In the genomic region with DNA sequence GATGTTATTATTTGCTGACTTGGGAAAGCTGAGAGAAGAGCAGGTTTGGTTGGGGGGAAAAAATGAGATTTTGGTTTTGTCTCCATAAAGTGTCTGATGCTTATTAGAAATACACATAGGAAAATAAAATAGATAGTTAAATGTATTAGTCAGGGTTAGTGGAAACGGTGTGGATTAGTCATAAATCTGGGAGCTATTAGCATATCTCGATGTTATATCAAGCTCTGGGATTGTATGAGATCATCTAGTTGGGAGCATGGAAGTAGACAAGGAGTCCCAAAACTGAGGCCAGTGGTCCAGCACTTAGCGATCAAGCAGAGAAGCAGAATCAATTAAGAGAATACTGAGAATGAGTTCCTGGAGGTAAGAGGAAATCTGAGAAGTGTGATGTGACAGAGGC, we compare ENCODE assay signal across 30 cellular contexts.
"Had no signal": no experiment of that assay in that cellular context is flagged by ENCODE, and none has a peak within 500 bp of the region (broad histone marks: within the 10 kb centered on the region; RNA-seq: fewer than 3 reads in every experiment).

No MANE protein-coding gene starts in this region.

- H3K9me3 ChIP-seq: ascending aorta, gastroesophageal sphincter, stomach, thyroid gland, upper lobe of left lung, vagina had no signal

- H3K27me3 ChIP-seq: ascending aorta, gastroesophageal sphincter, hepatocyte, stomach, thyroid gland, upper lobe of left lung, vagina had no signal

- H3K9me3 Mint-ChIP-seq: activated naive CD8-positive, alpha-beta T cell treated with anti-CD3 and anti-CD28 coated beads, Interleukin-2, amount 10 ng/mL, durations not matched to agents 7 days and 5 days; nephron; stimulated activated memory B cell treated with anti-CD40 and anti-IgM and Interleukin-4, amounts not matched to agents 10 μg/mL and 1 μg/mL and 100 μg/mL, for 72 hours had no signal

- H3K4me3 ChIP-seq: ascending aorta, gastroesophageal sphincter, hepatocyte, stomach, thyroid gland, upper lobe of left lung, vagina had no signal

- ATAC-seq: activated CD4-positive, alpha-beta T cell treated with anti-CD3 and anti-CD28 coated beads for 36 hours; gastroesophageal sphincter; left cardiac atrium; left ventricle myocardium superior; sciatic nerve; stimulated activated memory B cell treated with anti-CD40 and anti-IgM and Interleukin-4, amounts not matched to agents 10 μg/mL and 1 μg/mL and 100 μg/mL, for 72 hours had no signal

- H3K27ac ChIP-seq: ascending aorta, gastroesophageal sphincter, hepatocyte, stomach, thyroid gland, upper lobe of left lung, vagina had no signal

- H3K4me2 ChIP-seq: hepatocyte had no signal

- DNase-seq: activated CD4-positive, alpha-beta T cell treated with anti-CD3 and anti-CD28 coated beads for 36 hours; activated CD4-positive, CD25-positive, alpha-beta regulatory T cell; activated CD8-positive, alpha-beta memory T cell treated with anti-CD3 and anti-CD28 coated beads for 24 hours; activated effector memory CD4-positive, alpha-beta T cell treated with anti-CD3 and anti-CD28 coated beads, Interleukin-2, amount 50 U/mL, for 16 hours; activated naive CD4-positive, alpha-beta T cell treated with anti-CD3 and anti-CD28 coated beads for 36 hours; activated naive CD8-positive, alpha-beta T cell treated with anti-CD3 and anti-CD28 coated beads, Interleukin-2, amount 10 ng/mL, durations not matched to agents 7 days and 5 days; central memory CD4-positive, alpha-beta T cell; effector CD4-positive, alpha-beta T cell; left cardiac atrium; left ventricle myocardium superior; retina; small intestine; stimulated activated CD4-positive, alpha-beta T cell treated with anti-CD3 and anti-CD28 coated beads, Interleukin-1b, Interleukin-23, amount 100 ng/mL, for 48 hours; stimulated activated CD4-positive, alpha-beta T cell treated with anti-CD3 and anti-CD28 coated beads, Interleukin-4, amount 100 ng/mL, for 4 hours; stimulated activated CD8-positive, alpha-beta memory T cell treated with anti-CD3 and anti-CD28 coated beads, Interleukin-4, amount 100 ng/mL, for 48 hours; stomach; T-helper 1 cell; thyroid gland; upper lobe of left lung had no signal

- H3K4me1 Mint-ChIP-seq: activated CD4-positive, alpha-beta T cell treated with anti-CD3 and anti-CD28 coated beads for 36 hours; activated naive CD8-positive, alpha-beta T cell treated with anti-CD3 and anti-CD28 coated beads, Interleukin-2, amount 10 ng/mL, durations not matched to agents 7 days and 5 days; nephron; stimulated activated memory B cell treated with anti-CD40 and anti-IgM and Interleukin-4, amounts not matched to agents 10 μg/mL and 1 μg/mL and 100 μg/mL, for 72 hours had no signal

- H3K27me3 Mint-ChIP-seq: activated CD4-positive, alpha-beta T cell treated with anti-CD3 and anti-CD28 coated beads for 36 hours; activated naive CD8-positive, alpha-beta T cell treated with anti-CD3 and anti-CD28 coated beads, Interleukin-2, amount 10 ng/mL, durations not matched to agents 7 days and 5 days; stimulated activated memory B cell treated with anti-CD40 and anti-IgM and Interleukin-4, amounts not matched to agents 10 μg/mL and 1 μg/mL and 100 μg/mL, for 72 hours had no signal

- H3K4me1 ChIP-seq: ascending aorta, gastroesophageal sphincter, stomach, thyroid gland, upper lobe of left lung, vagina had no signal

- FAIRE-seq: endometrium, keratinocyte, small intestine had no signal

- H3K4me3 Mint-ChIP-seq: activated CD4-positive, alpha-beta T cell treated with anti-CD3 and anti-CD28 coated beads for 36 hours; activated naive CD4-positive, alpha-beta T cell treated with anti-CD3 and anti-CD28 coated beads for 36 hours; activated naive CD8-positive, alpha-beta T cell treated with anti-CD3 and anti-CD28 coated beads, Interleukin-2, amount 10 ng/mL, durations not matched to agents 7 days and 5 days; activated T-helper 1 cell treated with anti-CD3 and anti-CD28 coated beads, Interleukin-12 subunit alpha, Interleukin-12 subunit beta, Interleukin-2, Interleukin-4 antibody, amounts not matched to agents 30 ng/mL and 10 ng/mL and 1 ng/mL, durations not matched to agents 14 hours and 24 hours and 36 hours; nephron; stimulated activated memory B cell treated with anti-CD40 and anti-IgM and Interleukin-4, amounts not matched to agents 10 μg/mL and 1 μg/mL and 100 μg/mL, for 72 hours; T-helper 2 cell treated with Interferon-gamma antibody and Interleukin-4, amounts not matched to agents 5 μg/mL and 100 μg/mL, for 36 hours had no signal

- H2AFZ ChIP-seq: hepatocyte had no signal

- H3K36me3 ChIP-seq: ascending aorta, gastroesophageal sphincter, stomach, thyroid gland, upper lobe of left lung, vagina had no signal

- H3K36me3 Mint-ChIP-seq: activated naive CD8-positive, alpha-beta T cell treated with anti-CD3 and anti-CD28 coated beads, Interleukin-2, amount 10 ng/mL, durations not matched to agents 7 days and 5 days; stimulated activated memory B cell treated with anti-CD40 and anti-IgM and Interleukin-4, amounts not matched to agents 10 μg/mL and 1 μg/mL and 100 μg/mL, for 72 hours had no signal

- H3K27ac Mint-ChIP-seq: activated CD4-positive, alpha-beta T cell treated with anti-CD3 and anti-CD28 coated beads for 36 hours; activated naive CD4-positive, alpha-beta T cell treated with anti-CD3 and anti-CD28 coated beads for 36 hours; activated naive CD8-positive, alpha-beta T cell treated with anti-CD3 and anti-CD28 coated beads, Interleukin-2, amount 10 ng/mL, durations not matched to agents 7 days and 5 days; activated T-helper 1 cell treated with anti-CD3 and anti-CD28 coated beads, Interleukin-12 subunit alpha, Interleukin-12 subunit beta, Interleukin-2, Interleukin-4 antibody, amounts not matched to agents 30 ng/mL and 10 ng/mL and 1 ng/mL, durations not matched to agents 14 hours and 24 hours and 36 hours; nephron; stimulated activated memory B cell treated with anti-CD40 and anti-IgM and Interleukin-4, amounts not matched to agents 10 μg/mL and 1 μg/mL and 100 μg/mL, for 72 hours; T-helper 2 cell treated with Interferon-gamma antibody and Interleukin-4, amounts not matched to agents 5 μg/mL and 100 μg/mL, for 36 hours had no signal
